In the genomic region with DNA sequence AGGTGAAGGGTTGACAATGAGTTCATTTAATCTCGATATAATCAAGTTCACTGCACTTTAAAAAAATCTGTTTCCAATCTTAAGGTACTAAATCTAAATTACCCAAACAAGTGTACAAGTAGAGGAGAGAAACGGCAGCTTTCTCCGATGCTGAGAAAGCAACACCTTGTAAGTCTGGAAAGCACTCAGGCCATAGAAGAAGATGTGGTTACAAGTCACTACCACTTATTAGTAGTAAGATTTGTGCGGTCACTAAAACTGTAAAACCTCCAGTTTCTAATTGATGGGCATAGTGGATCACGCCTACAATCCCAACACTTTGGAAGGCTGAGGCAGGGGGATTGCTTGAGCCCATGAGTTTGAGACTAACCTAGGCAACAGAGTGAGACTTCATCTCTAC, we compare ENCODE assay signal across 27 cellular contexts.
"Had no signal": no experiment of that assay in that cellular context is flagged by ENCODE, and none has a peak within 500 bp of the region (broad histone marks: within the 10 kb centered on the region; RNA-seq: fewer than 3 reads in every experiment).

No MANE protein-coding gene starts in this region.

- H3K27ac ChIP-seq: colonic mucosa, epithelial cell of prostate, gastrocnemius medialis, neural progenitor cell, parathyroid adenoma, right atrium auricular region, sigmoid colon, stomach, thoracic aorta, tibial nerve, upper lobe of left lung had no signal

- H3K4me1 ChIP-seq: colonic mucosa, gastrocnemius medialis, neural progenitor cell, parathyroid adenoma, right atrium auricular region, sigmoid colon, stomach, tibial nerve, upper lobe of left lung had no signal

- H3K4me2 ChIP-seq: neural progenitor cell had no signal

- H3K4me3 ChIP-seq: colonic mucosa, gastrocnemius medialis, lung, mucosa of descending colon, neural progenitor cell, right atrium auricular region, sigmoid colon, stomach, thoracic aorta, tibial nerve, upper lobe of left lung had no signal

- H3K9ac ChIP-seq: neural progenitor cell, parathyroid adenoma had no signal

- H3K9me3 ChIP-seq: colonic mucosa, gastrocnemius medialis, mucosa of descending colon, right atrium auricular region, sigmoid colon, stomach, thoracic aorta, tibial nerve, upper lobe of left lung had no signal

- H2AFZ ChIP-seq: neural progenitor cell, parathyroid adenoma had no signal

- FAIRE-seq: urothelium cell line had no signal

- ATAC-seq: esophagus mucosa; gastrocnemius medialis; left lobe of liver; mucosa of descending colon; natural killer cell treated with Interleukin-12 subunit alpha and Interleukin-12 subunit beta and Interleukin-15 and Interleukin-18, amount 100 ng/mL, for 72 hours; stimulated activated effector memory CD8-positive, alpha-beta T cell treated with anti-CD3 and anti-CD28 coated beads, Interleukin-12 subunit alpha, Interleukin-12 subunit beta, amount 100 ng/mL, for 72 hours had no signal

- DNase-seq: colonic mucosa; effector CD8-positive, alpha-beta T cell; endodermal cell; foreskin fibroblast; gastrocnemius medialis; head of caudate nucleus; kidney; mucosa of descending colon; naive B cell; sigmoid colon; stimulated activated CD4-positive, alpha-beta T cell treated with anti-CD3 and anti-CD28 coated beads, Interleukin-2, amount 100 ng/mL, for 24 hours; stimulated activated CD4-positive, alpha-beta T cell treated with anti-CD3 and anti-CD28 coated beads, Interleukin-4, amount 100 ng/mL, for 24 hours; stimulated activated naive CD4-positive, alpha-beta T cell treated with Interleukin-2 at 50 U/mL for 16 hours; stomach; upper lobe of left lung had no signal

- H3K79me2 ChIP-seq: parathyroid adenoma had no signal

- H3K27me3 ChIP-seq: colonic mucosa, gastrocnemius medialis, neural progenitor cell, right atrium auricular region, sigmoid colon, stomach, tibial nerve, upper lobe of left lung had no signal

- H3K36me3 ChIP-seq: colonic mucosa, gastrocnemius medialis, neural progenitor cell, right atrium auricular region, sigmoid colon, stomach, thoracic aorta, tibial nerve, upper lobe of left lung had no signal
